18 cellular contexts compared by ENCODE assay signal in genomic region chr7:114112806-114113205, GRCh38.
"Had no signal": no experiment of that assay in that cellular context is flagged by ENCODE, and none has a peak within 500 bp of the region (broad histone marks: within the 10 kb centered on the region; RNA-seq: fewer than 3 reads in every experiment).

No MANE protein-coding gene starts in this region.

- H3K27me3 ChIP-seq: colonic mucosa, esophagus muscularis mucosa, heart right ventricle, pancreas, transverse colon, uterus had no signal

- H3K9me3 ChIP-seq: colonic mucosa, esophagus muscularis mucosa, heart right ventricle, pancreas, transverse colon, uterus had no signal

- ATAC-seq: activated T-cell treated with anti-CD3 and anti-CD28 coated beads, Interleukin-2, amount 50 U/mL, for 4 hours; left colon; right cardiac atrium; stimulated activated naive B cell treated with anti-CD40 and anti-IgM and Interleukin-4, amounts not matched to agents 10 μg/mL and 1 μg/mL and 100 μg/mL, for 72 hours had no signal

- H3K36me3 ChIP-seq: colonic mucosa, esophagus muscularis mucosa, heart right ventricle, pancreas, transverse colon, uterus had no signal

- H3K27ac ChIP-seq: colonic mucosa, pancreas, uterus had no signal

- DNase-seq: activated CD4-positive, alpha-beta T cell treated with anti-CD3 and anti-CD28 coated beads for 4 hours; activated CD4-positive, alpha-beta T cell treated with anti-CD3 and anti-CD28 coated beads, Interleukin-2, amount 50 U/mL, for 48 hours; activated CD4-positive, CD25-positive, alpha-beta regulatory T cell; activated CD8-positive, alpha-beta memory T cell treated with anti-CD3 and anti-CD28 coated beads, Interleukin-2, amount 50 U/mL, for 48 hours; activated naive CD4-positive, alpha-beta T cell; activated T-cell treated with anti-CD3 and anti-CD28 coated beads, Interleukin-2, amount 50 U/mL, for 4 hours; colonic mucosa; heart right ventricle; left colon; pancreas; small intestine; stimulated activated CD4-positive, alpha-beta T cell treated with anti-CD3 and anti-CD28 coated beads, Interleukin-15, amount 100 ng/mL, for 24 hours; stimulated activated naive B cell treated with anti-CD40 and anti-IgM and Interleukin-4, amounts not matched to agents 10 μg/mL and 1 μg/mL and 100 μg/mL, for 72 hours; T1000; transverse colon; uterus had no signal

- H3K4me1 ChIP-seq: colonic mucosa, uterus had no signal

- H3K4me3 ChIP-seq: colonic mucosa, esophagus muscularis mucosa, heart right ventricle, pancreas, transverse colon, uterus had no signal
